In the genomic region with DNA sequence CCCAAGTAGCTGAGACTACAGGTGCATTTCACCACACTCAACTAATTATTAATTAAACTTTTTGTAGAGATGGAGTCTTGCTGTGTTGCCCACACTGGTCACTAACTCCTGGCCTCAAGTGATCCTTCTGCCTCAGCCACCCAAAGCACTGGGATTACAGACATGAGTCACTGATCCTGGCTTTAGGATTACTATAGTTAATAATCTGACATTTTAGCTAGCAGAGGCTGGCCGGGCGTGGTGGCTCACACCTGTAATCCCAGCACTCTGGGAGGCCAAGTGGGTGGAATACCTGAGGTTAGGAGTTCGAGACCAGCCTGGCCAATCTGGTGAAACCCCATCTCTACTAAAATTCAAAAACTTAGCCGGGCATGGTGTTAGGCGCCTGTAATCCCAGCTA, we compare ENCODE assay signal across 20 cellular contexts.
"Had no signal": no experiment of that assay in that cellular context is flagged by ENCODE, and none has a peak within 500 bp of the region (broad histone marks: within the 10 kb centered on the region; RNA-seq: fewer than 3 reads in every experiment).

No MANE protein-coding gene starts in this region.

- H3K4me3 ChIP-seq: hepatocyte, left ventricle myocardium inferior, lower lobe of right lung, psoas muscle had no signal

- ATAC-seq: left cardiac atrium, lower lobe of right lung, psoas muscle, sciatic nerve had no signal

- H3K4me2 ChIP-seq: hepatocyte had no signal

- H3K27me3 Mint-ChIP-seq: memory B cell, type B pancreatic cell had no signal

- H3K27ac Mint-ChIP-seq: memory B cell, nephron progenitor cell, type B pancreatic cell had no signal

- FAIRE-seq: colon, kidney, urothelium cell line had no signal

- H2AFZ ChIP-seq: hepatocyte had no signal

- H3K36me3 ChIP-seq: left ventricle myocardium inferior, lower lobe of right lung had no signal

- DNase-seq: dermis blood vessel endothelial cell; erythroblast; foreskin melanocyte; head of caudate nucleus; kidney; left cardiac atrium; left ventricle myocardium inferior; lower lobe of right lung; nephron progenitor cell; psoas muscle; retina; stimulated activated CD4-positive, alpha-beta T cell treated with anti-CD3 and anti-CD28 coated beads, Interleukin-2, amount 100 ng/mL, for 24 hours; stimulated activated naive CD4-positive, alpha-beta T cell treated with Interleukin-2 at 50 U/mL for 16 hours had no signal

- H3K27ac ChIP-seq: hepatocyte, left ventricle myocardium inferior, lower lobe of right lung, psoas muscle had no signal

- H3K9me3 ChIP-seq: left ventricle myocardium inferior, lower lobe of right lung, psoas muscle had no signal

- H3K27me3 ChIP-seq: hepatocyte had no signal

- H3K4me3 Mint-ChIP-seq: memory B cell, mesothelial cell of epicardium, nephron progenitor cell, type B pancreatic cell had no signal

- H3K9me3 Mint-ChIP-seq: memory B cell, type B pancreatic cell had no signal
